In the genomic region with DNA sequence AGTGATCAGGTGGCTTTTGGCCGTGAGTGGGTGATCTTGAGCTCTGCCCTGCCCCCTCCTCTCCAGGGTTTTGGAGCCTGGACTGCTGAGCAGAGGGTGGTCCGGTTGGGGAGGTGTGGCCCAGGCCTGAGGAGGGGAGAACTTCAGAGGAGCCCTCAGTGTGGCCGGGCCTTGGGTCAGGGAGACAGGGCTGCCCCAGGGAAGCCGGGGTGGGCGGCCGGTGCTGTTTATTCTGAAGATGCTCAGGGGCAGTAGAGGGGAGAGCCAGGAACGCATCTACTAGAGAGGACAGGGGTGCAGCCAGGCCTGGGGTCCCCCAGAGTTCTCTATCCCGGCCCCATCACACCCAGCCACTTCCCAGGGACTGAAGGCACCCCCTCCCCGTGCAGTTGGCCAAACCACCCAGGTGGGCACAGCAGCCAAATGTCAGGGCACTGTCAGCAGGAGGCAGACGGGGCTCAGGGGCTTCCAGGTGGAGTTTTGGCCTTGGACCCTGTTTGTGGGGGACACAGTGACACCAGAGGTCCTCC, we compare ENCODE assay signal across 10 cellular contexts. TPM values are rescaled to one million over a fixed set of nuclear protein-coding genes. Genes with fewer than 3 reads are reported as not detected.
A peak's percentile ranks its signal among the peaks of the same experiment; 100 is the strongest.
DNase-seq lines count a peak whose midpoint lies in the region; ATAC-seq, FAIRE-seq and TF ChIP-seq lines count a peak whose summit lies in the region.
"Had no signal": no experiment of that assay in that cellular context is flagged by ENCODE, and none has a peak within 500 bp of the region (broad histone marks: within the 10 kb centered on the region; RNA-seq: fewer than 3 reads in every experiment).

No MANE protein-coding gene starts in this region.

- H3K4me1 ChIP-seq in Caco-2 (no peaks in the 10 kb centered on the region), Loucy (ENCODE audit: insufficient read depth, low read length, poor library complexity, severe bottlenecking) (peaks cover 14% of the 10 kb centered on the region), GM12878 (ENCODE audit: control insufficient read depth, insufficient read depth, low read length) (peaks cover 6% of the 10 kb centered on the region; the same call in 1 of the 2 replicates)

- RAD21 ChIA-PET in GM12878 (lab: Charles Lee; ENCODE audit: unreplicated experiment): interaction anchor here (1.2 to 1.9 kb wide), 2 partner anchors 104 to 190 kb away, joined by 3 to 13 read pairs; no protein-coding TSS in a partner anchor

- POLR2A ChIA-PET in Caco-2 (lab: Charles Lee) (no interaction called here), GM12878 (lab: Charles Lee) (no interaction called here)

- no peak overlapping the region for H3K27ac ChIP-seq in GM12878 (ENCODE audit: control insufficient read depth, insufficient read depth)

- FAIRE-seq in GM12878 (lab: Jason Lieb, UNC): no peak

- no peak overlapping the region for H3K27ac Mint-ChIP-seq in Caco-2 (ENCODE audit: unreplicated experiment)
- H3K27ac Mint-ChIP-seq in natural killer cell treated with Interleukin-12 subunit alpha and Interleukin-12 subunit beta and Interleukin-15 and Interleukin-18, amount 100 ng/mL, for 72 hours: no peak overlapping the region

- H2AFZ ChIP-seq in Loucy (ENCODE audit: low read length) (peak overlapping the region; percentile 88), GM12878 (ENCODE audit: control insufficient read depth, low read depth, low read length) (no peak overlapping the region)

- no peaks in the 10 kb centered on the region for H3F3A ChIP-seq in Loucy (ENCODE audit: low read depth)

- no peak for TF ChIP-seq EP300 in GM12878 (IDR thresholded peaks at IDR 0.05; ENCODE audit: borderline replicate concordance in 1 of 2, control insufficient read depth in 1 of 2, low read depth in 2 of 2, low read length in 2 of 2)

- peak overlapping the region; percentile 67 for H3K4me2 ChIP-seq in Loucy (ENCODE audit: low read depth, low read length, poor library complexity, severe bottlenecking)
- H3K4me2 ChIP-seq in GM12878 (ENCODE audit: control insufficient read depth, insufficient read depth): peak overlapping the region; percentile 33

- H3K27me3 Mint-ChIP-seq in Caco-2 (ENCODE audit: insufficient read depth, unreplicated experiment): no peaks in the 10 kb centered on the region
- no peaks in the 10 kb centered on the region for H3K27me3 Mint-ChIP-seq in natural killer cell treated with Interleukin-12 subunit alpha and Interleukin-12 subunit beta and Interleukin-15 and Interleukin-18, amount 100 ng/mL, for 72 hours

- H3K9me2 ChIP-seq in Loucy (replicated peaks; ENCODE audit: low read depth, low read length): no peaks in the 10 kb centered on the region

- WGBS in GM12878 (ENCODE audit: insufficient coverage, insufficient replicate concordance, low lambda C conversion rate, missing lambda C conversion rate): 26% methylated on average over 10 of the region's 10 CpGs

- CTCF ChIA-PET in Caco-2 (lab: Charles Lee) (interaction anchor here (1.6 kb wide), 1 partner anchor 103 kb away, joined by 6 read pairs; no protein-coding TSS in a partner anchor), GM12878 (lab: Yijun Ruan, JAX) (interaction anchor here (1.4 to 2.5 kb wide), 2 partner anchors 17 to 103 kb away, joined by 3 to 23 read pairs; no protein-coding TSS in a partner anchor)

- intact Hi-C loops in Caco-2 (cut with micrococcal nuclease; ENCODE audit: unreplicated experiment): loop anchor here (2.0 to 10.0 kb wide), 2 partner anchors 103 to 305 kb away; partner anchors contain the start of gene RAMP1
- intact Hi-C loops in GM12878 (cut with micrococcal nuclease; ENCODE audit: unreplicated experiment): loop anchor here (2.0 kb wide), 1 partner anchor 103 kb away; no protein-coding TSS in a partner anchor

- SMC1A ChIA-PET in GM12878 (lab: Charles Lee; ENCODE audit: uncharacterized antibody, unreplicated experiment): interaction anchor here (1.1 to 1.6 kb wide), 3 partner anchors 16 to 301 kb away, joined by 3 to 4 read pairs (median 4); no protein-coding TSS in a partner anchor

- H3K9me3 Mint-ChIP-seq in Caco-2 (ENCODE audit: unreplicated experiment): no peaks in the 10 kb centered on the region
- H3K9me3 Mint-ChIP-seq in natural killer cell treated with Interleukin-12 subunit alpha and Interleukin-12 subunit beta and Interleukin-15 and Interleukin-18, amount 100 ng/mL, for 72 hours: no peaks in the 10 kb centered on the region

- H3K9me3 ChIP-seq in Caco-2: no peaks in the 10 kb centered on the region
- no peaks in the 10 kb centered on the region for H3K9me3 ChIP-seq in Loucy (ENCODE audit: insufficient read depth, low read depth, low read length)
- no peaks in the 10 kb centered on the region for H3K9me3 ChIP-seq in GM12878 (replicated peaks; ENCODE audit: control insufficient read depth, insufficient read depth, low read length)

- 0 out of 3 replicates have a peak, but pooled peaks have one; percentile 5 for ATAC-seq in GM12878
- ATAC-seq in natural killer cell treated with Interleukin-12 subunit alpha and Interleukin-12 subunit beta and Interleukin-15 and Interleukin-18, amount 100 ng/mL, for 72 hours: no peak
- ATAC-seq in GM18511 (IDR thresholded peaks at IDR 0.05; ENCODE audit: unreplicated experiment): no peak

- H3K27me3 ChIP-seq in Caco-2 (replicated peaks; ENCODE audit: control insufficient read depth, insufficient read depth, low read length) (no peaks in the 10 kb centered on the region), Loucy (ENCODE audit: insufficient read depth, low read length, poor library complexity, severe bottlenecking) (no peaks in the 10 kb centered on the region), GM12878 (replicated peaks in 1 of 2; ENCODE audit: control insufficient read depth in 2 of 2, insufficient read depth in 2 of 2, low read length in 1 of 2) (peaks cover 3 to 12% of the 10 kb centered on the region in 2 experiments; a peak in 3 of 4 replicates)

- H3K79me2 ChIP-seq in Loucy (ENCODE audit: insufficient read depth, low read length): no peaks in the 10 kb centered on the region
- no peaks in the 10 kb centered on the region for H3K79me2 ChIP-seq in GM12878 (ENCODE audit: control insufficient read depth, insufficient read depth, low read length)

- peak overlapping the region; percentile 64 for H3K4me3 Mint-ChIP-seq in Caco-2 (ENCODE audit: unreplicated experiment)
- peak overlapping the region; percentile 73 for H3K4me3 Mint-ChIP-seq in natural killer cell treated with Interleukin-12 subunit alpha and Interleukin-12 subunit beta and Interleukin-15 and Interleukin-18, amount 100 ng/mL, for 72 hours

- H3K36me3 ChIP-seq in Caco-2 (ENCODE audit: control insufficient read depth, insufficient read depth, low read length) (no peaks in the 10 kb centered on the region), Loucy (ENCODE audit: insufficient read depth, low read length) (no peaks in the 10 kb centered on the region), GM12878 (ENCODE audit: control insufficient read depth in 2 of 2, insufficient read depth in 2 of 2, low read length in 1 of 2) (no peaks in the 10 kb centered on the region)

- H3K9ac ChIP-seq in Loucy (ENCODE audit: low read depth, low read length, poor library complexity, severe bottlenecking): peak overlapping the region; percentile 47
- H3K9ac ChIP-seq in GM12878 (ENCODE audit: control insufficient read depth, insufficient read depth, low read length): no peak overlapping the region

- TF ChIP-seq CTCF in Caco-2 (IDR thresholded peaks at IDR 0.05; ENCODE audit: insufficient read depth in 1 of 2, low read depth in 1 of 2, low read length in 1 of 2, severe bottlenecking in 1 of 2, unreplicated experiment in 1 of 2): no peak
- TF ChIP-seq CTCF in Loucy (conservative IDR thresholded peaks at IDR 0.05; ENCODE audit: low read length): no peak
- TF ChIP-seq CTCF in GM12878 (IDR thresholded peaks at IDR 0.05 in 2 of 3, conservative IDR thresholded peaks at IDR 0.05 in 1 of 3; ENCODE audit: control insufficient read depth in 2 of 3, extremely low read depth in 1 of 3, insufficient read depth in 1 of 3, low read depth in 3 of 3, low read length in 3 of 3): no peak

- H4K20me1 ChIP-seq in Loucy (ENCODE audit: insufficient read depth, low read length, poor library complexity, severe bottlenecking) (no peaks in the 10 kb centered on the region), GM12878 (ENCODE audit: control insufficient read depth, insufficient read depth) (no peaks in the 10 kb centered on the region)

- TF ChIP-seq POLR2A in GM12878 (IDR thresholded peaks at IDR 0.05; ENCODE audit: low read depth, low read length): no peak

- no peaks in the 10 kb centered on the region for H3K4me1 Mint-ChIP-seq in Caco-2 (ENCODE audit: low read depth, unreplicated experiment)
- peaks cover 4 to 13% of the 10 kb centered on the region in 2 donors for H3K4me1 Mint-ChIP-seq in natural killer cell treated with Interleukin-12 subunit alpha and Interleukin-12 subunit beta and Interleukin-15 and Interleukin-18, amount 100 ng/mL, for 72 hours (ENCODE audit: low read depth in 2 of 2)

- BruUV-seq in Caco-2 (replicated peaks; lab: Mats Ljungman, UMichigan) (TSS peak; percentile 59), GM12878 (replicated peaks; lab: Mats Ljungman, UMichigan) (no TSS peak)

- no peaks in the 10 kb centered on the region for H3K36me3 Mint-ChIP-seq in Caco-2 (ENCODE audit: insufficient read depth, unreplicated experiment)
- no peaks in the 10 kb centered on the region for H3K36me3 Mint-ChIP-seq in natural killer cell treated with Interleukin-12 subunit alpha and Interleukin-12 subunit beta and Interleukin-15 and Interleukin-18, amount 100 ng/mL, for 72 hours

- H3K4me3 ChIP-seq in Caco-2 (ENCODE audit: low read depth, low read length) (peak overlapping the region; percentile 29), Loucy (ENCODE audit: low read length, poor library complexity, severe bottlenecking) (peak overlapping the region; percentile 72), GM12878 (no peak overlapping the region)

- DNase-seq in Caco-2: no peak
- DNase-seq in GM12878 (ENCODE audit: low read depth, low spot score): no peak
- no peak for DNase-seq in natural killer cell treated with Interleukin-12 subunit alpha and Interleukin-12 subunit beta and Interleukin-15 and Interleukin-18, amount 100 ng/mL, for 72 hours (ENCODE audit: low spot score)
- no peak for DNase-seq in H4 (ENCODE audit: low spot score)
- DNase-seq in stimulated activated CD4-positive, alpha-beta T cell treated with anti-CD3 and anti-CD28 coated beads, Interleukin-4, amount 100 ng/mL, for 4 hours: no peak
- no peak for DNase-seq in medulla oblongata (ENCODE audit: extremely low spot score)
- DNase-seq: NCI-H187 treated with DMSO at 0.1 percent for 48 hours had no signal

- no peak for TF ChIP-seq RAD21 in GM12878 (IDR thresholded peaks at IDR 0.05; ENCODE audit: insufficient read depth, low read depth, low read length)

- in situ Hi-C loops in GM12878 (cut with MboI): no loop called here

RNA-seq across cellular contexts. Expression of gene ERFE, which starts 1.0 kb away (rescaled TPM):
- total RNA-seq in Caco-2 (2022): 1.4 and 1.6 TPM in 2 replicates
- total RNA-seq in GM12878 (2013; cell fraction: nucleolus; rRNA removed): not detected in 2 replicates
- not detected in 2 replicates for total RNA-seq in GM12878 (2014; rRNA removed)
- not detected in 2 replicates for total RNA-seq in GM12878 (2014; rRNA removed; fragmentation: Illumina TruSeq; extraction: Trizol)
- not detected in 2 replicates for total RNA-seq in GM12878 (2021)
- not detected for polyA plus RNA-seq in GM12878 (2011; ENCODE audit: low read depth)
- polyA plus RNA-seq in GM12878 (2011; rRNA removed): not detected in 2 replicates
- not detected in 2 replicates for polyA plus RNA-seq in GM12878 (2011; cell fraction: cytosol; rRNA removed)
- not detected in 2 replicates for polyA plus RNA-seq in GM12878 (2011; cell fraction: nucleus; rRNA removed)
- 0.11 TPM in 1 of 2 replicates, not detected in the other for polyA plus RNA-seq in GM12878 (2012)
- polyA plus RNA-seq in GM12878 (2014; fragmentation: Illumina TruSeq; extraction: Trizol): not detected in 2 replicates
- polyA plus RNA-seq in GM12878 (2014; fragmentation: Nextera tagmentation; extraction: Ambion mirVana): not detected
- not detected in 2 replicates for polyA plus RNA-seq in GM12878 (2014; rRNA removed)
- not detected for polyA plus RNA-seq in GM12878 (2016; fragmentation: Nextera tagmentation; extraction: Ambion mirVana)
- not detected in 2 replicates for polyA minus RNA-seq in GM12878 (2011; rRNA and poly(A)+ RNA removed)
- polyA minus RNA-seq in GM12878 (2011; cell fraction: cytosol; rRNA and poly(A)+ RNA removed): not detected in 2 replicates
- polyA minus RNA-seq in GM12878 (2011; cell fraction: nucleus; rRNA and poly(A)+ RNA removed): 0.24 TPM in 1 of 2 replicates, not detected in the other
- 1 to 10 TPM in 1 of 2 donors, under 1 TPM in 1; 0.20 to 3.8 TPM for total RNA-seq in natural killer cell treated with Interleukin-12 subunit alpha and Interleukin-12 subunit beta and Interleukin-15 and Interleukin-18, amount 100 ng/mL, for 72 hours
- total RNA-seq in H4 (2014; rRNA removed; shearing (Covaris generic)): 4.3 and 6.2 TPM in 2 replicates

RNA-seq across cellular contexts. Expression of gene KLHL30, which starts 21.3 kb away (rescaled TPM):
- 0.26 and 0.36 TPM in 2 replicates for total RNA-seq in Caco-2 (2022)
- 0.12 and 0.13 TPM in 2 replicates for total RNA-seq in GM12878 (2013; cell fraction: nucleolus; rRNA removed)
- 0.05 TPM in 1 of 2 replicates, not detected in the other for total RNA-seq in GM12878 (2014; rRNA removed)
- total RNA-seq in GM12878 (2014; rRNA removed; fragmentation: Illumina TruSeq; extraction: Trizol): not detected in 2 replicates
- total RNA-seq in GM12878 (2021): 0.05 TPM in 1 of 2 replicates, not detected in the other
- not detected for polyA plus RNA-seq in GM12878 (2011; ENCODE audit: low read depth)
- not detected in 2 replicates for polyA plus RNA-seq in GM12878 (2011; rRNA removed)
- polyA plus RNA-seq in GM12878 (2011; cell fraction: cytosol; rRNA removed): not detected in 2 replicates
- 0.09 TPM in 1 of 2 replicates, not detected in the other for polyA plus RNA-seq in GM12878 (2011; cell fraction: nucleus; rRNA removed)
- polyA plus RNA-seq in GM12878 (2012): 0.03 TPM in 1 of 2 replicates, not detected in the other
- not detected in 2 replicates for polyA plus RNA-seq in GM12878 (2014; fragmentation: Illumina TruSeq; extraction: Trizol)
- polyA plus RNA-seq in GM12878 (2014; fragmentation: Nextera tagmentation; extraction: Ambion mirVana): not detected
- not detected in 2 replicates for polyA plus RNA-seq in GM12878 (2014; rRNA removed)
- under 1 TPM in 1 of 2 experiments, not detected in 1; 0.03 TPM for polyA plus RNA-seq in GM12878 (2016; fragmentation: Nextera tagmentation; extraction: Ambion mirVana)
- not detected in 2 replicates for polyA minus RNA-seq in GM12878 (2011; rRNA and poly(A)+ RNA removed)
- not detected in 2 replicates for polyA minus RNA-seq in GM12878 (2011; cell fraction: cytosol; rRNA and poly(A)+ RNA removed)
- polyA minus RNA-seq in GM12878 (2011; cell fraction: nucleus; rRNA and poly(A)+ RNA removed): not detected in 2 replicates
- total RNA-seq in natural killer cell treated with Interleukin-12 subunit alpha and Interleukin-12 subunit beta and Interleukin-15 and Interleukin-18, amount 100 ng/mL, for 72 hours: not detected
- not detected in 2 replicates for total RNA-seq in H4 (2014; rRNA removed; shearing (Covaris generic))
- total RNA-seq: T-helper 2 cell treated with Interferon-gamma antibody and Interleukin-4, amounts not matched to agents 100 ng/mL and 5 ng/mL, for 36 hours had no signal

RNA-seq across cellular contexts. Expression of gene ILKAP, which starts 43.8 kb away (rescaled TPM):
- total RNA-seq in Caco-2 (2022): 31.6 and 32.2 TPM in 2 replicates
- total RNA-seq in GM12878 (2013; cell fraction: nucleolus; rRNA removed): 79.6 and 82.1 TPM in 2 replicates
- total RNA-seq in GM12878 (2014; rRNA removed): 30.2 and 30.8 TPM in 2 replicates
- total RNA-seq in GM12878 (2014; rRNA removed; fragmentation: Illumina TruSeq; extraction: Trizol): 22.9 and 24.0 TPM in 2 replicates
- 42.2 and 44.5 TPM in 2 replicates for total RNA-seq in GM12878 (2021)
- 15.1 TPM for polyA plus RNA-seq in GM12878 (2011; ENCODE audit: low read depth)
- 39.2 and 46.5 TPM in 2 replicates for polyA plus RNA-seq in GM12878 (2011; rRNA removed)
- polyA plus RNA-seq in GM12878 (2011; cell fraction: cytosol; rRNA removed): 33.9 and 48.0 TPM in 2 replicates
- polyA plus RNA-seq in GM12878 (2011; cell fraction: nucleus; rRNA removed): 84.1 and 110 TPM in 2 replicates
- 23.5 and 26.6 TPM in 2 replicates for polyA plus RNA-seq in GM12878 (2012)
- polyA plus RNA-seq in GM12878 (2014; fragmentation: Illumina TruSeq; extraction: Trizol): 23.7 and 30.2 TPM in 2 replicates
- 10 to 100 TPM in 1 of 2 experiments, 1 to 10 TPM in 1; 4.2 to 11.2 TPM for polyA plus RNA-seq in GM12878 (2014; fragmentation: Nextera tagmentation; extraction: Ambion mirVana)
- polyA plus RNA-seq in GM12878 (2014; rRNA removed): 55.8 and 65.3 TPM in 2 replicates
- 10 to 100 TPM; 63.8 to 64.8 TPM for polyA plus RNA-seq in GM12878 (2016; fragmentation: Nextera tagmentation; extraction: Ambion mirVana)
- polyA minus RNA-seq in GM12878 (2011; rRNA and poly(A)+ RNA removed): 35.7 and 40.7 TPM in 2 replicates
- polyA minus RNA-seq in GM12878 (2011; cell fraction: cytosol; rRNA and poly(A)+ RNA removed): 9.7 and 12.7 TPM in 2 replicates
- 30.6 and 68.0 TPM in 2 replicates for polyA minus RNA-seq in GM12878 (2011; cell fraction: nucleus; rRNA and poly(A)+ RNA removed)
- total RNA-seq in natural killer cell treated with Interleukin-12 subunit alpha and Interleukin-12 subunit beta and Interleukin-15 and Interleukin-18, amount 100 ng/mL, for 72 hours: 10 to 100 TPM; 75.8 to 99.7 TPM
- 13.4 and 18.8 TPM in 2 replicates for total RNA-seq in H4 (2014; rRNA removed; shearing (Covaris generic))

RNA-seq across cellular contexts. Expression of gene ESPNL, which starts 59.6 kb away (rescaled TPM):
- not detected in 2 replicates for total RNA-seq in Caco-2 (2022)
- 3.3 and 4.0 TPM in 2 replicates for total RNA-seq in GM12878 (2013; cell fraction: nucleolus; rRNA removed)
- 0.49 and 0.56 TPM in 2 replicates for total RNA-seq in GM12878 (2014; rRNA removed)
- total RNA-seq in GM12878 (2014; rRNA removed; fragmentation: Illumina TruSeq; extraction: Trizol): 0.14 and 0.18 TPM in 2 replicates
- 0.32 and 0.41 TPM in 2 replicates for total RNA-seq in GM12878 (2021)
- 0.07 TPM for polyA plus RNA-seq in GM12878 (2011; ENCODE audit: low read depth)
- polyA plus RNA-seq in GM12878 (2011; rRNA removed): 0.56 and 0.94 TPM in 2 replicates
- 1.6 and 2.2 TPM in 2 replicates for polyA plus RNA-seq in GM12878 (2011; cell fraction: cytosol; rRNA removed)
- polyA plus RNA-seq in GM12878 (2011; cell fraction: nucleus; rRNA removed): 6.6 and 6.9 TPM in 2 replicates
- polyA plus RNA-seq in GM12878 (2012): 0.38 and 0.48 TPM in 2 replicates
- 0.12 TPM in 1 of 2 replicates, not detected in the other for polyA plus RNA-seq in GM12878 (2014; fragmentation: Illumina TruSeq; extraction: Trizol)
- not detected for polyA plus RNA-seq in GM12878 (2014; fragmentation: Nextera tagmentation; extraction: Ambion mirVana)
- 0.36 and 0.39 TPM in 2 replicates for polyA plus RNA-seq in GM12878 (2014; rRNA removed)
- polyA plus RNA-seq in GM12878 (2016; fragmentation: Nextera tagmentation; extraction: Ambion mirVana): under 1 TPM in 1 of 2 experiments, not detected in 1; 0.05 TPM
- 0.15 and 0.62 TPM in 2 replicates for polyA minus RNA-seq in GM12878 (2011; rRNA and poly(A)+ RNA removed)
- 0.94 TPM in 1 of 2 replicates, not detected in the other for polyA minus RNA-seq in GM12878 (2011; cell fraction: cytosol; rRNA and poly(A)+ RNA removed)
- 0.60 and 0.77 TPM in 2 replicates for polyA minus RNA-seq in GM12878 (2011; cell fraction: nucleus; rRNA and poly(A)+ RNA removed)
- total RNA-seq in natural killer cell treated with Interleukin-12 subunit alpha and Interleukin-12 subunit beta and Interleukin-15 and Interleukin-18, amount 100 ng/mL, for 72 hours: under 1 TPM in 1 of 2 donors, not detected in 1; 0.19 TPM
- total RNA-seq in H4 (2014; rRNA removed; shearing (Covaris generic)): not detected in 2 replicates
